In genomic region chr14:95389471-95390011, GRCh38 we compare ENCODE assay signal across 16 cellular contexts.
DNase-seq lines count a peak whose midpoint lies in the region; ATAC-seq lines count a peak whose summit lies in the region.
"Had no signal": no experiment of that assay in that cellular context is flagged by ENCODE, and none has a peak within 500 bp of the region (broad histone marks: within the 10 kb centered on the region; RNA-seq: fewer than 3 reads in every experiment).

No MANE protein-coding gene starts in this region.

- no peak overlapping the region for H3K4me3 ChIP-seq in skeletal muscle satellite cell (ENCODE audit: low read length)
- H3K4me3 ChIP-seq: prostate gland, SJSA1 had no signal

- no peaks in the 10 kb centered on the region for H3K36me3 ChIP-seq in skeletal muscle satellite cell (ENCODE audit: insufficient read depth, low read length)
- H3K36me3 ChIP-seq: prostate gland, SJSA1 had no signal

- no peaks in the 10 kb centered on the region for H3K27me3 ChIP-seq in skeletal muscle satellite cell (ENCODE audit: control insufficient read depth, insufficient read depth, low read length)
- H3K27me3 ChIP-seq: SJSA1 had no signal

- no peak for ATAC-seq in HG03045 (IDR thresholded peaks at IDR 0.05; ENCODE audit: unreplicated experiment)
- ATAC-seq: CD8-positive, alpha-beta T cell had no signal

- peaks cover 18% of the 10 kb centered on the region for H3K4me1 ChIP-seq in skeletal muscle satellite cell (ENCODE audit: control insufficient read depth, insufficient read depth, low read length)
- H3K4me1 ChIP-seq: prostate gland, SJSA1 had no signal

- peak overlapping the region; percentile 52 for H3K9ac ChIP-seq in skeletal muscle satellite cell (ENCODE audit: low read depth, low read length)

- DNase-seq in GM03348 (ENCODE audit: low spot score): peak; percentile 40
- peak; percentile 29 to 36 for DNase-seq in dermis microvascular lymphatic vessel endothelial cell (ENCODE audit: low read depth in 2 of 2)
- peak; percentile 28 for DNase-seq in hepatic stellate cell (ENCODE audit: low spot score)
- no peak for DNase-seq in NCI-H82 (lab: John Stamatoyannopoulos, UW)
- DNase-seq in activated CD4-positive, alpha-beta T cell treated with anti-CD3 and anti-CD28 coated beads, Interleukin-2, amount 50 U/mL, for 1 hour: no peak
- no peak for DNase-seq in NCI-H146 treated with DMSO at 0.1 percent for 48 hours (lab: John Stamatoyannopoulos, UW; ENCODE audit: unreplicated experiment)
- DNase-seq: ACHN; amniotic stem cell; CD8-positive, alpha-beta T cell; immature natural killer cell; stimulated activated CD4-positive, alpha-beta T cell treated with anti-CD3 and anti-CD28 coated beads, Interleukin-4, amount 100 ng/mL, for 24 hours; T1000 had no signal

- H3K4me2 ChIP-seq in skeletal muscle satellite cell (ENCODE audit: low read length): no peak overlapping the region

- no peaks in the 10 kb centered on the region for H3K9me3 ChIP-seq in skeletal muscle satellite cell (replicated peaks; ENCODE audit: low read length)
- H3K9me3 ChIP-seq: prostate gland, SJSA1 had no signal

Comparison
In these comparisons a context has a peak if more than half of its experiments do, and no peak if none do; other contexts are left out.
1. DNase-seq: peak in GM03348 (single experiment), dermis microvascular lymphatic vessel endothelial cell (2 of 2) and hepatic stellate cell (single experiment); none in NCI-H82 (single experiment), activated CD4-positive, alpha-beta T cell treated with anti-CD3 and anti-CD28 coated beads, Interleukin-2, amount 50 U/mL, for 1 hour (single experiment) and NCI-H146 treated with DMSO at 0.1 percent for 48 hours (single experiment).